26 cellular contexts compared by ENCODE assay signal in the genomic region with DNA sequence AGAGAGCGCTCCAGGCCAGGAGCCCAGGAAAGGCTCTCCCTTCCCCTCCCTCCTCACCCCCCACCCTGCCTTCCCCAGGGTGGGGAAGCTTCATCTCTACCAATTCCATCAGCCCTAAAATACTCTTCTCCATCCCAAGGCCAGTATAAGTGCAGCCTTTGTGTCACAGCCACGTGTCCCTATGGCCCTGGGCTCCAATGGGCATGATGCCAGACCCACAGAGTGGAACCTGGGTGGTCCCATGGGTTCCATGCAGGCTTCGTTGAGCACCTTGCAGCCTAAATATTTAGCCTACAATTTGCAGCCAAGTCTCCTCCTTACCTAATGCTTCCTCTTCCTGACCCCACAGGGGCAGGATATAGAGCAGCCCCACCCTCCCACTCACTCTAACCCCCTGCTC. TPM values are rescaled to one million over a fixed set of nuclear protein-coding genes. Genes with fewer than 3 reads are reported as not detected.
"Had no signal": no experiment of that assay in that cellular context is flagged by ENCODE, and none has a peak within 500 bp of the region (broad histone marks: within the 10 kb centered on the region; RNA-seq: fewer than 3 reads in every experiment).

No MANE protein-coding gene starts in this region.

- DNase-seq: IMR-90, Kasumi-1, KG1, MM.1S, NCI-H1048, NCI-H1105, NCI-H1417, NCI-H1436 treated with DMSO at 0.1 percent for 48 hours, NCI-H1694, NCI-H187 treated with DMSO at 0.1 percent for 48 hours, NCI-H2029 treated with DMSO at 0.1 percent for 48 hours, NCI-H2171 treated with DMSO at 0.1 percent for 48 hours, NCI-H524, NCI-H526 treated with DMSO at 0.1 percent for 48 hours, NCI-H748 treated with DMSO at 0.1 percent for 48 hours, RPMI8226, SIG-M5, SK-N-SH, T-helper 1 cell had no signal

- H3K9ac ChIP-seq: SK-N-SH had no signal

- H3K4me2 ChIP-seq: SK-N-SH had no signal

- H3K9me3 ChIP-seq: SK-N-SH had no signal

- FAIRE-seq: HepG2, RCC 7860 had no signal

- H3K9me2 ChIP-seq: SK-N-SH had no signal

RNA-seq across cellular contexts. Expression of a gene that starts 1.0 kb away (rescaled TPM):
- total RNA-seq: HepG2, HT1080, IMR-90, M059J, NCI-H460, Right ventricle myocardium superior had no signal
- polyA plus RNA-seq: HepG2 had no signal

RNA-seq across cellular contexts. Expression of a gene that starts 2.4 kb away (rescaled TPM):
- total RNA-seq: HepG2, HT1080, IMR-90, M059J, NCI-H460, Right ventricle myocardium superior, SK-MEL-5 had no signal
- polyA plus RNA-seq: HepG2, IMR-90, SK-N-SH had no signal

RNA-seq across cellular contexts. Expression of a gene that starts 54.7 kb away (rescaled TPM):
- total RNA-seq: HepG2, HT1080, IMR-90, SK-MEL-5 had no signal
- polyA plus RNA-seq: IMR-90, SK-N-SH had no signal
